ENCODE assay signal across 1 cellular context in genomic region chr3:27216295-27216694, GRCh38.
TF ChIP-seq lines count a peak whose summit lies in the region.

No MANE protein-coding gene starts in this region.

TF ChIP-seq in HCT116, 20 proteins besides CTCF, POLR2A, EP300 and RAD21 (continued from another document):
- TF ChIP-seq YY1 (IDR thresholded peaks at IDR 0.05; ENCODE audit: extremely low read depth, insufficient replicate concordance, low read depth, low read length) = no peak
